In the genomic region with DNA sequence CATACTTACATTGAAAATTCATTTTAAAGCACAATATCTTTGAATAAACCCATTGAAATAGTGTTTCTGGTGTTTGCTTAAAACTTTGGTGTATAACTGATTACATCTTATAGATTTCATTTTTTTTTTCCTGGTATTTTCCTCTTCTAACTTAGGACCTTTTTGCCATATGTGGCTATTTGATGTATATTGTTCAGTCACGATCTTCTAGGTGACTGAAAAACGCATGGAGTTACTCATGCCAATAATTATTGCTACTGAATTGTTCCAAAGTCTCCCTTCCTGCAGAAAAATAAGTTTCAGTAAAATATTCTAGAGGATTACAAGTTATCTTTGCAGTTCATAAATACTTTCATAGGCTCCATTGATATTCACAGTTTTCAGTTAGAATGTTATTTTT, we compare ENCODE assay signal across 31 cellular contexts. TPM values are rescaled to one million over a fixed set of nuclear protein-coding genes. Genes with fewer than 3 reads are reported as not detected.
DNase-seq lines count a peak whose midpoint lies in the region; ATAC-seq, FAIRE-seq and TF ChIP-seq lines count a peak whose summit lies in the region.
"Had no signal": no experiment of that assay in that cellular context is flagged by ENCODE, and none has a peak within 500 bp of the region (broad histone marks: within the 10 kb centered on the region; RNA-seq: fewer than 3 reads in every experiment).

No MANE protein-coding gene starts in this region.

- H3K4me3 ChIP-seq in A549 (no peak overlapping the region), Panc1 (ENCODE audit: low read depth in 2 of 2, low read length in 2 of 2) (no peak overlapping the region), sigmoid colon (no peak overlapping the region)
- H3K4me3 ChIP-seq: K562, lower lobe of right lung, stomach, upper lobe of right lung had no signal

- peak; percentile 36 for FAIRE-seq in A549 (lab: Jason Lieb, UNC)
- FAIRE-seq in colon (lab: Jason Lieb, UNC) = peak; percentile 31
- FAIRE-seq: frontal cortex, K562 had no signal

- no peak overlapping the region for H3K4me2 ChIP-seq in A549

- H3K27me3 ChIP-seq in Panc1 (ENCODE audit: control insufficient read depth, insufficient read depth, low read length) (no peaks in the 10 kb centered on the region), sigmoid colon (no peaks in the 10 kb centered on the region)
- H3K27me3 ChIP-seq: stomach, upper lobe of right lung had no signal

- intact Hi-C loops in Panc1 (cut with micrococcal nuclease; ENCODE audit: unreplicated experiment) = loop anchor here (2.0 to 5.0 kb wide), 4 partner anchors 39 to 395 kb away; no protein-coding TSS in a partner anchor
- intact Hi-C loops in sigmoid colon (cut with DNase I) = loop anchor here (1.0 to 2.0 kb wide), 5 partner anchors 39 to 355 kb away; a partner anchor contains a TSS

- TF ChIP-seq RAD21 in A549 (conservative IDR thresholded peaks at IDR 0.05 in 1 of 2, IDR thresholded peaks at IDR 0.05 in 1 of 2) = no peak

- POLR2A ChIA-PET in A549 (lab: Yijun Ruan, JAX) (interaction anchor here (0.9 to 2.6 kb wide), 2 partner anchors 39 to 75 kb away, joined by 3 to 24 read pairs; no protein-coding TSS in a partner anchor), Panc1 (lab: Charles Lee) (no interaction called here)

- TF ChIP-seq EP300 in A549 (IDR thresholded peaks at IDR 0.05) (no peak), sigmoid colon (IDR thresholded peaks at IDR 0.05) (no peak)

- in situ Hi-C loops in Panc1 (cut with HindIII; ENCODE audit: low pct_unique_long_range_greater_than_20kb, low sequenced_read_pairs) = no loop called here

- WGBS in A549 (ENCODE audit: missing lambda C conversion rate) = 96% methylated on average over 2 of the region's 2 CpGs
- 83 to 86% methylated on average over 2 of the region's 2 CpGs for WGBS in sigmoid colon, 2 donors

- H3K9me3 ChIP-seq in A549 = no peaks in the 10 kb centered on the region
- peaks cover 18% of the 10 kb centered on the region; the same call in 1 of the 2 replicates for H3K9me3 ChIP-seq in Panc1 (ENCODE audit: control insufficient read depth, insufficient read depth, low read depth, low read length)
- no peaks in the 10 kb centered on the region for H3K9me3 ChIP-seq in sigmoid colon
- H3K9me3 ChIP-seq: Caco-2, lower lobe of right lung, stomach, upper lobe of right lung had no signal

- CTCF ChIA-PET in A549 (lab: Yijun Ruan, JAX) = interaction anchor here (0.6 to 4.7 kb wide), 7 partner anchors 22 to 463 kb away, joined by 3 to 48 read pairs (median 4); no protein-coding TSS in a partner anchor
- CTCF ChIA-PET in Panc1 (lab: Charles Lee) = no interaction called here

- no peak for TF ChIP-seq CTCF in A549 (IDR thresholded peaks at IDR 0.05)
- TF ChIP-seq CTCF in Panc1 (IDR thresholded peaks at IDR 0.05) = no peak
- no peak for TF ChIP-seq CTCF in sigmoid colon (IDR thresholded peaks at IDR 0.05)

- H3K36me3 ChIP-seq in Panc1 (ENCODE audit: control insufficient read depth, insufficient read depth, low read length) (no peaks in the 10 kb centered on the region), sigmoid colon (no peaks in the 10 kb centered on the region)
- H3K36me3 ChIP-seq: lower lobe of right lung, stomach, upper lobe of right lung had no signal

- DNase-seq in A549 (ENCODE audit: low read depth in 1 of 2, low spot score in 1 of 2) (no peak), Panc1 (ENCODE audit: low read depth, low spot score) (no peak), sigmoid colon (no peak), NCI-H524 treated with DMSO at 0.1 percent for 48 hours (lab: John Stamatoyannopoulos, UW) (no peak), COLO829 (ENCODE audit: low spot score) (no peak), KG1 (lab: John Stamatoyannopoulos, UW) (no peak), HPDE6-E6E7 (ENCODE audit: extremely low spot score) (no peak)
- DNase-seq: activated CD4-positive, alpha-beta T cell treated with anti-CD3 and anti-CD28 coated beads, Interleukin-2, amount 50 U/mL, for 1 hour; activated CD8-positive, alpha-beta memory T cell treated with anti-CD3 and anti-CD28 coated beads, Interleukin-2, amount 10 ng/mL, durations not matched to agents 7 days and 5 days; Caco-2; cerebellar nuclear complex; DND-41; effector memory CD4-positive, alpha-beta T cell; lower lobe of right lung; NCI-H1436 treated with DMSO at 0.1 percent for 48 hours; NCI-H510A treated with DMSO at 0.1 percent for 48 hours; stimulated activated CD4-positive, alpha-beta T cell treated with anti-CD3 and anti-CD28 coated beads, Interleukin-15, amount 100 ng/mL, for 24 hours; stomach; upper lobe of right lung had no signal

- no peak for TF ChIP-seq POLR2A in A549 (IDR thresholded peaks at IDR 0.05; ENCODE audit: low read length)
- no peak for TF ChIP-seq POLR2A in sigmoid colon (IDR thresholded peaks at IDR 0.05)

- H3K27ac ChIP-seq in A549 (peak overlapping the region in 1 of 2 experiments; percentile 86; a peak in 1 of 6 replicates), Panc1 (ENCODE audit: low read length) (peak overlapping the region; percentile 100), sigmoid colon (peak overlapping the region; percentile 68 to 82 (median 78))
- H3K27ac ChIP-seq: lower lobe of right lung, RWPE1, upper lobe of right lung had no signal

- H3K4me1 ChIP-seq in A549 = peaks cover 32% of the 10 kb centered on the region
- H3K4me1 ChIP-seq in Panc1 (ENCODE audit: control insufficient read depth, insufficient read depth, low read length) = peaks cover 34% of the 10 kb centered on the region
- H3K4me1 ChIP-seq in sigmoid colon = peaks cover 0 to 76% (median 66%) of the 10 kb centered on the region in 4 donors

- ATAC-seq in A549 (no peak), Panc1 (no peak)
- ATAC-seq: activated CD8-positive, alpha-beta memory T cell treated with anti-CD3 and anti-CD28 coated beads, Interleukin-2, amount 10 ng/mL, durations not matched to agents 7 days and 5 days; K562; upper lobe of right lung had no signal

- BruUV-seq in Panc1 (replicated peaks; lab: Mats Ljungman, UMichigan) = no TSS peak

TF ChIP-seq in A549, 52 proteins besides CTCF, POLR2A, EP300 and RAD21:
- TF ChIP-seq ESRRA (IDR thresholded peaks at IDR 0.05; ENCODE audit: borderline replicate concordance, low read length) (no peak), TFCP2L1 (CRISPR knock-in tag; IDR thresholded peaks at IDR 0.05) (no peak), POLR2AphosphoS2 (conservative IDR thresholded peaks at IDR 0.05; ENCODE audit: low read length) (no peak), FOSB (CRISPR knock-in tag; IDR thresholded peaks at IDR 0.05) (no peak), JUNB (IDR thresholded peaks at IDR 0.05) (no peak), ZSCAN20 (CRISPR knock-in tag; IDR thresholded peaks at IDR 0.05) (no peak), CEBPB (IDR thresholded peaks at IDR 0.05) (no peak), ZNF302 (CRISPR knock-in tag; IDR thresholded peaks at IDR 0.05) (no peak), EHMT2 (IDR thresholded peaks at IDR 0.05; ENCODE audit: low read depth) (no peak), HOXB5 (CRISPR knock-in tag; IDR thresholded peaks at IDR 0.05) (no peak), MAZ (IDR thresholded peaks at IDR 0.05; ENCODE audit: borderline replicate concordance, low read depth, low read length) (no peak)
- TF ChIP-seq, protein P1, sequence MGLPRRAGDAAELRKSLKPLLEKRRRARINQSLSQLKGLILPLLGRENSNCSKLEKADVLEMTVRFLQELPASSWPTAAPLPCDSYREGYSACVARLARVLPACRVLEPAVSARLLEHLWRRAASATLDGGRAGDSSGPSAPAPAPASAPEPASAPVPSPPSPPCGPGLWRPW (IDR thresholded peaks at IDR 0.05) = no peak

RNA-seq across cellular contexts. Expression of a gene that starts 22.9 kb away (rescaled TPM):
- polyA plus RNA-seq in A549 (2011; rRNA removed) (0.38 and 0.40 TPM in 2 replicates), A549 (2017; fragmentation: RNase III; extraction: RNeasy Plus Mini Kit Qiagen cat#74134 plus additional on column Dnase treatment) (not detected in 3 replicates), sigmoid colon (not detected)
- polyA plus RNA-seq in A549 (2012; cell fraction: cytosol; rRNA removed) = not detected in 2 replicates
- polyA plus RNA-seq in A549 (2012; cell fraction: nucleus; rRNA removed) = not detected in 2 replicates
- not detected in 2 replicates for polyA minus RNA-seq in A549 (2011; rRNA and poly(A)+ RNA removed)
- total RNA-seq in Panc1 (2021; ENCODE audit: unreplicated experiment) (not detected), sigmoid colon (not detected)
- not detected for polyA plus RNA-seq in Panc1 (2012; ENCODE audit: insufficient read length)
- total RNA-seq: activated CD8-positive, alpha-beta memory T cell treated with anti-CD3 and anti-CD28 coated beads, Interleukin-2, amount 10 ng/mL, durations not matched to agents 7 days and 5 days; activated T-helper 1 cell treated with anti-CD3 and anti-CD28 coated beads, Interleukin-12 subunit alpha, Interleukin-12 subunit beta, Interleukin-2, Interleukin-4 antibody, amounts not matched to agents 30 ng/mL and 10 ng/mL and 1 ng/mL, durations not matched to agents 14 hours and 24 hours and 36 hours; esophagus mucosa; frontal cortex; H4; HT-29; K562; lower lobe of right lung; neural crest cell; sciatic nerve; stomach; upper lobe of right lung had no signal
- polyA plus RNA-seq: BJ, keratinocyte had no signal

RNA-seq across cellular contexts. Expression of a gene that starts 46.2 kb away (rescaled TPM):
- polyA plus RNA-seq in A549 (2011; rRNA removed) (50.0 and 51.4 TPM in 2 replicates), A549 (2017; fragmentation: RNase III; extraction: RNeasy Plus Mini Kit Qiagen cat#74134 plus additional on column Dnase treatment) (24.9 to 32.2 TPM (median 30.7 TPM) in 3 replicates), sigmoid colon (10 to 100 TPM; 15.3 to 22.3 (median 19.2) TPM)
- 20.6 and 29.2 TPM in 2 replicates for polyA plus RNA-seq in A549 (2012; cell fraction: cytosol; rRNA removed)
- polyA plus RNA-seq in A549 (2012; cell fraction: nucleus; rRNA removed) = 11.1 and 22.0 TPM in 2 replicates
- 42.7 and 44.9 TPM in 2 replicates for polyA minus RNA-seq in A549 (2011; rRNA and poly(A)+ RNA removed)
- total RNA-seq in Panc1 (2021; ENCODE audit: unreplicated experiment) (23.6 TPM), sigmoid colon (10 to 100 TPM; 20.8 to 37.4 (median 29.7) TPM)
- polyA plus RNA-seq in Panc1 (2012; ENCODE audit: insufficient read length) = 22.0 TPM
